ENCODE assay signal across 20 cellular contexts in the genomic region with DNA sequence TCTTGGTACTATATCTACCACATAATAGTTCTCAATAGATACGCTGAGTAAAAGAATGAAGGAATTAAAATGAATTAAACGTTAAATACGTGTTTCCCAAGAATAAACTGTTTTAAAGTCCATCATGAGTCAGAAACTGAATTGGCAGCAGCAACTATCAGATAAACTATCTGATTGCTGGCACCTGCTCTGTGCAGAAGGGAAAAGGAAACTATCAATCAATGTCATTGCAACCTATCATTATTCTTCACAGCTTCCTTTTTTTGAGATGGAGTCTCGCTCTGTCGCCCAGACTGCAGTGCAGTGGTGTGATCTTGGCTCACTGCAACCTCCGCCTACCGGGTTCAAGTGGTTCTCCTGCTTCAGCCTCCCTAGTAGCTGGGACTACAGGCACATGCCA. TPM values are rescaled to one million over a fixed set of nuclear protein-coding genes. Genes with fewer than 3 reads are reported as not detected.
DNase-seq lines count a peak whose midpoint lies in the region; ATAC-seq, FAIRE-seq and TF ChIP-seq lines count a peak whose summit lies in the region.
"Had no signal": no experiment of that assay in that cellular context is flagged by ENCODE, and none has a peak within 500 bp of the region (broad histone marks: within the 10 kb centered on the region; RNA-seq: fewer than 3 reads in every experiment).

No MANE protein-coding gene starts in this region.

- ATAC-seq in GM21390 (IDR thresholded peaks at IDR 0.05; ENCODE audit: unreplicated experiment): peak; percentile 67
- ATAC-seq in GM21737 (IDR thresholded peaks at IDR 0.05; ENCODE audit: unreplicated experiment): no peak
- ATAC-seq: A549; activated CD8-positive, alpha-beta memory T cell treated with anti-CD3 and anti-CD28 coated beads, Interleukin-2, amount 10 ng/mL, durations not matched to agents 7 days and 5 days; body of pancreas; heart right ventricle; Panc1 had no signal

- FAIRE-seq in D721Med (lab: Jason Lieb, UNC): no peak
- FAIRE-seq: A549 had no signal

- no peak overlapping the region for H3K9ac ChIP-seq in BLaER1

- no peaks in the 10 kb centered on the region for H3K27me3 ChIP-seq in BLaER1
- H3K27me3 ChIP-seq: body of pancreas had no signal

- H3K4me1 ChIP-seq in BLaER1: peaks cover 9% of the 10 kb centered on the region
- H3K4me1 ChIP-seq: A549, body of pancreas, heart right ventricle had no signal

- no peaks in the 10 kb centered on the region for H4K20me1 ChIP-seq in BLaER1

- no peak overlapping the region for H3K27ac ChIP-seq in BLaER1
- H3K27ac ChIP-seq: A549, body of pancreas, dorsolateral prefrontal cortex, heart right ventricle had no signal

- H3K4me3 ChIP-seq in BLaER1: no peak overlapping the region
- H3K4me3 ChIP-seq: A549, body of pancreas, dorsolateral prefrontal cortex, heart right ventricle had no signal

- no peaks in the 10 kb centered on the region for H3K9me3 ChIP-seq in BLaER1
- H3K9me3 ChIP-seq: A549, body of pancreas, heart right ventricle had no signal

- H3K36me3 ChIP-seq in BLaER1: no peaks in the 10 kb centered on the region
- H3K36me3 ChIP-seq: heart right ventricle had no signal

- H3K4me2 ChIP-seq in BLaER1: peak overlapping the region; percentile 43
- H3K4me2 ChIP-seq: A549 had no signal

- TF ChIP-seq CTCF in D721Med (IDR thresholded peaks at IDR 0.05; ENCODE audit: insufficient read depth, missing control alignments): no peak

- DNase-seq in NCI-H146 (lab: John Stamatoyannopoulos, UW) (peak; percentile 50), SK-N-DZ (ENCODE audit: low spot score) (peak; percentile 37), D721Med (ENCODE audit: insufficient read length, low spot score) (no peak), hippocampal formation (lab: John Stamatoyannopoulos, UW) (no peak)
- DNase-seq in activated CD4-positive, alpha-beta T cell treated with anti-CD3 and anti-CD28 coated beads, Interleukin-2, amount 50 U/mL, for 1 hour: no peak
- DNase-seq: activated B cell treated with CpG ODN at 0.5 μM for 24 hours; activated CD8-positive, alpha-beta memory T cell treated with anti-CD3 and anti-CD28 coated beads, Interleukin-2, amount 10 ng/mL, durations not matched to agents 7 days and 5 days; activated naive CD4-positive, alpha-beta T cell treated with Interleukin-2 at 50 U/mL for 16 hours; body of pancreas; CD4-positive, alpha-beta memory T cell; dorsolateral prefrontal cortex; EL; H7; heart right ventricle; stimulated activated CD4-positive, alpha-beta T cell treated with anti-CD3 and anti-CD28 coated beads, Interleukin-4, amount 100 ng/mL, for 24 hours had no signal

RNA-seq across cellular contexts. Expression of gene WDR36, which starts 8.8 kb away (rescaled TPM):
- polyA plus RNA-seq in SK-N-DZ (2014; cell fraction: cytosol; rRNA removed): 23.8 and 31.0 TPM in 2 replicates
- 42.7 and 45.7 TPM in 2 replicates for polyA plus RNA-seq in SK-N-DZ (2014; cell fraction: nucleus; rRNA removed)

RNA-seq across cellular contexts. Expression of gene TSLP, which starts 11.8 kb away (rescaled TPM):
- polyA plus RNA-seq in SK-N-DZ (2014; cell fraction: cytosol; rRNA removed): not detected in 2 replicates
- polyA plus RNA-seq in SK-N-DZ (2014; cell fraction: nucleus; rRNA removed): not detected in 2 replicates
- polyA plus RNA-seq: A549; CD4-positive, alpha-beta memory T cell had no signal

Comparison
In these comparisons a context has a peak if more than half of its experiments do, and no peak if none do; other contexts are left out.
1. DNase-seq: peak in NCI-H146 (single experiment) and SK-N-DZ (single experiment); none in D721Med (single experiment), hippocampal formation (0 of 2) and activated CD4-positive, alpha-beta T cell treated with anti-CD3 and anti-CD28 coated beads, Interleukin-2, amount 50 U/mL, for 1 hour (single experiment).